19 cellular contexts compared by ENCODE assay signal in the genomic region with DNA sequence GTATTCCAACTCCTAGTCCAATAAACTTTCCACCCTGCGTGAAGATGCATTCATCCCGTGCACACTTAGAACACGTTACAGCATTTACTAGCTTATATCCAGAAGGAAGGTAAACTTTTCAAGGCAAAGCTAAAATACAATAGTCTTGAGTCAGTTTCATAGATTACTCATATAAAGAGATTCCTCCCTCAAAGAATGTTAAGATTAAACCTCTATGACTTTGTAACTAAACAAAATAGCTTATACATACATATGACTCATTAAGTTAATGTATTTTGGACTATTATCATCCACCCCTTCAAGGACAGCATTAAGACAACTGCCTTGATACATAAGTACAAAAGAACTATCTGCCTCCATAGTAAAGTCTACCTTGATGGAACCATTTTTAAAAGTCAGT. TPM values are rescaled to one million over a fixed set of nuclear protein-coding genes. Genes with fewer than 3 reads are reported as not detected.
A peak's percentile ranks its signal among the peaks of the same experiment; 100 is the strongest.
DNase-seq lines count a peak whose midpoint lies in the region; ATAC-seq, FAIRE-seq and TF ChIP-seq lines count a peak whose summit lies in the region.
"Had no signal": no experiment of that assay in that cellular context is flagged by ENCODE, and none has a peak within 500 bp of the region (broad histone marks: within the 10 kb centered on the region; RNA-seq: fewer than 3 reads in every experiment).

No MANE protein-coding gene starts in this region.

- DNase-seq in A549 (ENCODE audit: low read depth in 1 of 2, low spot score in 1 of 2) (no peak), HS-5 (ENCODE audit: low read depth) (peak; percentile 39), activated B cell treated with CpG ODN at 0.5 μM for 24 hours (no peak), fibroblast of the aortic adventitia (ENCODE audit: low read depth) (peak; percentile 27), GM19240 (ENCODE audit: insufficient read length, low spot score) (no peak), SW480 (ENCODE audit: low spot score) (no peak)
- DNase-seq in activated naive CD4-positive, alpha-beta T cell (lab: John Stamatoyannopoulos, UW): no peak
- DNase-seq: activated CD4-positive, alpha-beta T cell treated with anti-CD3 and anti-CD28 coated beads for 36 hours; effector memory CD4-positive, alpha-beta T cell; H7; mucosa of descending colon; NCI-H187; SHP77; T-cell had no signal

- no peaks in the 10 kb centered on the region for H3K9me3 ChIP-seq in A549
- H3K9me3 ChIP-seq: BLaER1 treated with 17β-estradiol and CSF1 and Interleukin-3, amounts not matched to agents 10 nM and 100 nM; mucosa of descending colon had no signal

- H3K36me3 Mint-ChIP-seq in activated B cell treated with CpG ODN at 0.5 μM for 24 hours (ENCODE audit: low read depth): peaks cover 39% of the 10 kb centered on the region
- H3K36me3 Mint-ChIP-seq: activated naive CD4-positive, alpha-beta T cell treated with anti-CD3 and anti-CD28 coated beads, Interleukin-2, amount 50 U/mL, for 24 hours; T-cell had no signal

- H3K27me3 Mint-ChIP-seq in activated B cell treated with CpG ODN at 0.5 μM for 24 hours: no peaks in the 10 kb centered on the region
- H3K27me3 Mint-ChIP-seq: activated CD4-positive, alpha-beta T cell treated with anti-CD3 and anti-CD28 coated beads for 36 hours; activated naive CD4-positive, alpha-beta T cell treated with anti-CD3 and anti-CD28 coated beads, Interleukin-2, amount 50 U/mL, for 24 hours; progenitor cell of endocrine pancreas; T-cell had no signal

- peak in 1 of 2 experiments; percentile 15; a peak in 2 of 6 replicates for ATAC-seq in A549
- ATAC-seq in activated B cell treated with CpG ODN at 0.5 μM for 24 hours (ENCODE audit: low read depth): no peak
- ATAC-seq in GM19463 (IDR thresholded peaks at IDR 0.05; ENCODE audit: unreplicated experiment): no peak
- ATAC-seq: activated CD4-positive, alpha-beta T cell treated with anti-CD3 and anti-CD28 coated beads for 36 hours; mucosa of descending colon; T-cell had no signal

- H3K9me3 Mint-ChIP-seq in activated B cell treated with CpG ODN at 0.5 μM for 24 hours: no peaks in the 10 kb centered on the region
- H3K9me3 Mint-ChIP-seq: activated naive CD4-positive, alpha-beta T cell treated with anti-CD3 and anti-CD28 coated beads, Interleukin-2, amount 50 U/mL, for 24 hours; neural progenitor cell had no signal

- peak overlapping the region; percentile 44 to 81; a peak in 5 of 6 replicates for H3K27ac ChIP-seq in A549
- H3K27ac ChIP-seq: BLaER1 treated with 17β-estradiol and CSF1 and Interleukin-3, amounts not matched to agents 10 nM and 100 nM had no signal

- H3K4me2 ChIP-seq in A549: peak overlapping the region; percentile 50
- H3K4me2 ChIP-seq: BLaER1 treated with 17β-estradiol and CSF1 and Interleukin-3, amounts not matched to agents 10 nM and 100 nM; neural progenitor cell had no signal

- H3K27ac Mint-ChIP-seq in activated B cell treated with CpG ODN at 0.5 μM for 24 hours: peak overlapping the region; percentile 55
- H3K27ac Mint-ChIP-seq: activated CD4-positive, alpha-beta T cell treated with anti-CD3 and anti-CD28 coated beads for 36 hours; activated naive CD4-positive, alpha-beta T cell treated with anti-CD3 and anti-CD28 coated beads, Interleukin-2, amount 50 U/mL, for 24 hours; neural progenitor cell; progenitor cell of endocrine pancreas; T-cell had no signal

- POLR2A ChIA-PET in A549 (lab: Yijun Ruan, JAX) (no interaction called here), activated B cell treated with CpG ODN at 0.5 μM for 24 hours (lab: Charles Lee) (interaction anchor here (1.0 to 3.9 kb wide), 4 partner anchors 11 to 123 kb away, joined by 3 to 22 read pairs (median 12); no protein-coding TSS in a partner anchor)

- no peak for TF ChIP-seq POLR2A in A549 (IDR thresholded peaks at IDR 0.05; ENCODE audit: low read length)

- no peak for TF ChIP-seq RAD21 in A549 (conservative IDR thresholded peaks at IDR 0.05 in 1 of 2, IDR thresholded peaks at IDR 0.05 in 1 of 2)

- peaks cover 73% of the 10 kb centered on the region for H3K4me1 Mint-ChIP-seq in activated B cell treated with CpG ODN at 0.5 μM for 24 hours

- CTCF ChIA-PET in A549 (lab: Yijun Ruan, JAX): interaction anchor here (1.1 kb wide), 1 partner anchor 23 kb away, joined by 3 read pairs; no protein-coding TSS in a partner anchor
- CTCF ChIA-PET in activated B cell treated with CpG ODN at 0.5 μM for 24 hours (lab: Charles Lee): interaction anchor here (1.6 kb wide), 1 partner anchor 953 kb away, joined by 5 read pairs; no protein-coding TSS in a partner anchor

- peaks cover 82% of the 10 kb centered on the region for H3K4me1 ChIP-seq in A549

- peak; percentile 86 for FAIRE-seq in A549 (lab: Jason Lieb, UNC)

- no peak for TF ChIP-seq EP300 in A549 (IDR thresholded peaks at IDR 0.05)

- H3K4me3 ChIP-seq in A549: no peak overlapping the region
- no peak overlapping the region for H3K4me3 ChIP-seq in fibroblast of the aortic adventitia (ENCODE audit: low read depth, low read length)
- H3K4me3 ChIP-seq: BLaER1 treated with 17β-estradiol and CSF1 and Interleukin-3, amounts not matched to agents 10 nM and 100 nM; mucosa of descending colon; neural progenitor cell had no signal

- TF ChIP-seq CTCF in A549 (IDR thresholded peaks at IDR 0.05) (no peak), activated B cell treated with CpG ODN at 0.5 μM for 24 hours (IDR thresholded peaks at IDR 0.05) (no peak), fibroblast of the aortic adventitia (IDR thresholded peaks at IDR 0.05; ENCODE audit: insufficient read depth, low read length) (no peak)

- 8% methylated on average over 3 of the region's 3 CpGs for WGBS in A549 (ENCODE audit: missing lambda C conversion rate)

- intact Hi-C loops in activated B cell treated with CpG ODN at 0.5 μM for 24 hours (cut with micrococcal nuclease): no loop called here

- peak overlapping the region; percentile 24 for H3K4me3 Mint-ChIP-seq in activated B cell treated with CpG ODN at 0.5 μM for 24 hours
- H3K4me3 Mint-ChIP-seq: activated CD4-positive, alpha-beta T cell treated with anti-CD3 and anti-CD28 coated beads for 36 hours; activated naive CD4-positive, alpha-beta T cell treated with anti-CD3 and anti-CD28 coated beads, Interleukin-2, amount 50 U/mL, for 24 hours; neural progenitor cell; T-cell had no signal

TF ChIP-seq in A549, 52 proteins besides CTCF, POLR2A, EP300 and RAD21:
- TF ChIP-seq CEBPB (IDR thresholded peaks at IDR 0.05): 0 out of 4 replicates have a peak, but pooled peaks of 1 of the 2 experiments have one; percentile 28
- no peak for TF ChIP-seq MYC (IDR thresholded peaks at IDR 0.05; ENCODE audit: borderline replicate concordance, low read length)
- TF ChIP-seq, protein P1, sequence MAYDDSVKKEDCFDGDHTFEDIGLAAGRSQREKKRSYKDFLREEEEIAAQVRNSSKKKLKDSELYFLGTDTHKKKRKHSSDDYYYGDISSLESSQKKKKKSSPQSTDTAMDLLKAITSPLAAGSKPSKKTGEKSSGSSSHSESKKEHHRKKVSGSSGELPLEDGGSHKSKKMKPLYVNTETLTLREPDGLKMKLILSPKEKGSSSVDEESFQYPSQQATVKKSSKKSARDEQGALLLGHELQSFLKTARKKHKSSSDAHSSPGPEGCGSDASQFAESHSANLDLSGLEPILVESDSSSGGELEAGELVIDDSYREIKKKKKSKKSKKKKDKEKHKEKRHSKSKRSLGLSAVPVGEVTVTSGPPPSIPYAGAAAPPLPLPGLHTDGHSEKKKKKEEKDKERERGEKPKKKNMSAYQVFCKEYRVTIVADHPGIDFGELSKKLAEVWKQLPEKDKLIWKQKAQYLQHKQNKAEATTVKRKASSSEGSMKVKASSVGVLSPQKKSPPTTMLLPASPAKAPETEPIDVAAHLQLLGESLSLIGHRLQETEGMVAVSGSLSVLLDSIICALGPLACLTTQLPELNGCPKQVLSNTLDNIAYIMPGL (CRISPR knock-in tag; IDR thresholded peaks at IDR 0.05; ENCODE audit: borderline replicate concordance): no peak
- no peak for TF ChIP-seq HEYL (CRISPR knock-in tag; IDR thresholded peaks at IDR 0.05)
- TF ChIP-seq GATA3 (IDR thresholded peaks at IDR 0.05; ENCODE audit: borderline replicate concordance): peak; percentile 82; the same call in 1 of the 2 replicates
- peak; percentile 65 for TF ChIP-seq JUNB (IDR thresholded peaks at IDR 0.05)
- TF ChIP-seq FOSL2 (IDR thresholded peaks at IDR 0.05): 0 out of 2 replicates have a peak, but pooled peaks have one; percentile 34
- TF ChIP-seq FOSL2 (CRISPR knock-in tag; IDR thresholded peaks at IDR 0.05): peak; percentile 76
- no peak for TF ChIP-seq BHLHE40 (IDR thresholded peaks at IDR 0.05; ENCODE audit: low read depth, low read length)
- no peak for TF ChIP-seq BCL3 (IDR thresholded peaks at IDR 0.05)

RNA-seq across cellular contexts. Expression of gene TLE1, which starts 36.1 kb away (rescaled TPM):
- 100 and 117 TPM in 2 replicates for polyA plus RNA-seq in A549 (2011; rRNA removed)
- 76.4 and 99.5 TPM in 2 replicates for polyA plus RNA-seq in A549 (2012; cell fraction: cytosol; rRNA removed)
- polyA plus RNA-seq in A549 (2012; cell fraction: nucleus; rRNA removed): 116 and 118 TPM in 2 replicates
- 45.8 to 53.4 TPM (median 51.7 TPM) in 3 replicates for polyA plus RNA-seq in A549 (2017; fragmentation: RNase III; extraction: RNeasy Plus Mini Kit Qiagen cat#74134 plus additional on column Dnase treatment)
- 100 and 117 TPM in 2 replicates for polyA minus RNA-seq in A549 (2011; rRNA and poly(A)+ RNA removed)
- total RNA-seq in activated B cell treated with CpG ODN at 0.5 μM for 24 hours: 15.6 and 16.3 TPM in 2 replicates
- total RNA-seq in fibroblast of the aortic adventitia (ENCODE audit: low replicate concordance): 33.4 and 49.5 TPM in 2 replicates

Comparison
In these comparisons a context has a peak if more than half of its experiments do, and no peak if none do; other contexts are left out.
1. DNase-seq: peak in HS-5 (single experiment) and fibroblast of the aortic adventitia (single experiment); none in A549 (0 of 2), activated B cell treated with CpG ODN at 0.5 μM for 24 hours (single experiment), GM19240 (single experiment), SW480 (single experiment) and activated naive CD4-positive, alpha-beta T cell (0 of 4).